In the genomic region with DNA sequence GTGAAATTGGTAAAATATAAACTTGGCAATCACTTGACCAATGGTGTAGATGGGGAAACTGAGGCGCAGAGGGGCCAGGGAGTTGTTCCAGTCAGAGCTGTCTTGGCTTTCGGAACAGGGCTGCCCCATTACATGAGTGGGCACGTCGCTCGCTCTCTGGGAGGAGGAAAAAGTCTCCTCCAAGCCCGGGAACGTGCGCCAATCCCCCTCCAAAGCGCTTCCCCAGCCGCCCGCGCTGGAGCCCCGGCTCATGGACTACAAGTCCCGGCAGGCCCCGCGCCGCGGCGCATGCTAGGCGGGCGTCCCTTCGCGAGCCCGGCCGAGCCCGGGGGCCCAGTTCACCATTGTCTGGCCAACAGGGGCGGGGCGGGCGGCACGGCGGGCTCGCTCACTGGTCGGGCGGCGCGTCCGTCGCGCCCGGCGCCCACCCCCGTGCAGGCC, we compare ENCODE assay signal across 8 cellular contexts. TPM values are rescaled to one million over a fixed set of nuclear protein-coding genes. Genes with fewer than 3 reads are reported as not detected.
DNase-seq lines count a peak whose midpoint lies in the region; TF ChIP-seq lines count a peak whose summit lies in the region.

No MANE protein-coding gene starts in this region.

- H3K9me3 ChIP-seq in ES-I3 (ENCODE audit: control insufficient read depth, insufficient read depth, low read length) (no peaks in the 10 kb centered on the region), SK-N-MC (ENCODE audit: low read depth, low read length) (no peaks in the 10 kb centered on the region)

- CTCF ChIA-PET in activated naive CD4-positive, alpha-beta T cell treated with anti-CD3 and anti-CD28 coated beads, Interleukin-2, amount 10 ng/mL, durations not matched to agents 7 days and 5 days (lab: Charles Lee), result interaction anchor here (1.2 kb wide), 1 partner anchor 9 kb away, joined by 4 read pairs; no protein-coding TSS in a partner anchor

- no peaks in the 10 kb centered on the region for H3K9me3 Mint-ChIP-seq in activated naive CD4-positive, alpha-beta T cell treated with anti-CD3 and anti-CD28 coated beads, Interleukin-2, amount 10 ng/mL, durations not matched to agents 7 days and 5 days

- DNase-seq in HFF-Myc (ENCODE audit: extremely low read depth, low read depth) (peak; percentile 47), NB4 (ENCODE audit: low read depth) (peak; percentile 97), SK-N-MC (ENCODE audit: low read depth, low spot score) (no peak), germinal center (ENCODE audit: low spot score) (peak; percentile 99), occipital lobe (lab: John Stamatoyannopoulos, UW) (peak; percentile 96), substantia nigra (lab: John Stamatoyannopoulos, UW) (peak; percentile 52 to 99 (median 92))
- DNase-seq in activated naive CD4-positive, alpha-beta T cell treated with anti-CD3 and anti-CD28 coated beads, Interleukin-2, amount 10 ng/mL, durations not matched to agents 7 days and 5 days, result peak; percentile 97

- H3K27me3 Mint-ChIP-seq in activated naive CD4-positive, alpha-beta T cell treated with anti-CD3 and anti-CD28 coated beads, Interleukin-2, amount 10 ng/mL, durations not matched to agents 7 days and 5 days, result no peaks in the 10 kb centered on the region

- no peak for TF ChIP-seq CTCF in HFF-Myc (IDR thresholded peaks at IDR 0.05; ENCODE audit: low read depth, low read length, missing control alignments)
- no peak for TF ChIP-seq CTCF in NB4 (IDR thresholded peaks at IDR 0.05; ENCODE audit: low read depth, low read length)

- H3K27ac Mint-ChIP-seq in activated naive CD4-positive, alpha-beta T cell treated with anti-CD3 and anti-CD28 coated beads, Interleukin-2, amount 10 ng/mL, durations not matched to agents 7 days and 5 days, result no peak overlapping the region

- H3K4me3 ChIP-seq in HFF-Myc (replicated peaks; ENCODE audit: low read depth, low read length) (peak overlapping the region; percentile 30), NB4 (ENCODE audit: low read depth, low read length) (peak overlapping the region; percentile 46), SK-N-MC (peak overlapping the region; percentile 77)

- 0 out of 2 replicates have a peak overlapping the region, but pooled peaks have one; percentile 6 for H3K27ac ChIP-seq in SK-N-MC
- no peak overlapping the region for H3K27ac ChIP-seq in substantia nigra (ENCODE audit: low read depth, low read length, poor library complexity, severe bottlenecking)

- H3K4me1 Mint-ChIP-seq in activated naive CD4-positive, alpha-beta T cell treated with anti-CD3 and anti-CD28 coated beads, Interleukin-2, amount 10 ng/mL, durations not matched to agents 7 days and 5 days, result peaks cover 25% of the 10 kb centered on the region

- no peaks in the 10 kb centered on the region for H3K36me3 ChIP-seq in ES-I3 (ENCODE audit: insufficient read depth, low read length)
- H3K36me3 ChIP-seq in SK-N-MC (ENCODE audit: insufficient read depth, low read length), result no peaks in the 10 kb centered on the region

- H3K4me1 ChIP-seq in ES-I3 (ENCODE audit: insufficient read depth, low read length), result peaks cover 6% of the 10 kb centered on the region

- H3K9ac ChIP-seq in ES-I3 (ENCODE audit: low read depth, low read length), result peak overlapping the region; percentile 60
- H3K9ac ChIP-seq in SK-N-MC (ENCODE audit: insufficient read length), result peak overlapping the region; percentile 53

- peak; percentile 4 for TF ChIP-seq POLR2A in NB4 (IDR thresholded peaks at IDR 0.05; ENCODE audit: extremely low read depth, insufficient read length)

- peaks cover 3% of the 10 kb centered on the region for H3K36me3 Mint-ChIP-seq in activated naive CD4-positive, alpha-beta T cell treated with anti-CD3 and anti-CD28 coated beads, Interleukin-2, amount 10 ng/mL, durations not matched to agents 7 days and 5 days

- peak overlapping the region; percentile 70 for H3K4me3 Mint-ChIP-seq in activated naive CD4-positive, alpha-beta T cell treated with anti-CD3 and anti-CD28 coated beads, Interleukin-2, amount 10 ng/mL, durations not matched to agents 7 days and 5 days

RNA-seq across cellular contexts. Expression of gene LLGL1, which starts 0.3 kb away (rescaled TPM):
- 34.0 TPM for total RNA-seq in occipital lobe

RNA-seq across cellular contexts. Expression of gene FLII, which starts 33.4 kb away (rescaled TPM):
- total RNA-seq in occipital lobe, result 49.6 TPM

RNA-seq across cellular contexts. Expression of gene MIEF2, which starts 35.3 kb away (rescaled TPM):
- 29.2 TPM for total RNA-seq in occipital lobe

RNA-seq across cellular contexts. Expression of gene ALKBH5, which starts 41.5 kb away (rescaled TPM):
- total RNA-seq in occipital lobe, result 79.7 TPM
